1 cellular context compared by ENCODE assay signal in the genomic region with DNA sequence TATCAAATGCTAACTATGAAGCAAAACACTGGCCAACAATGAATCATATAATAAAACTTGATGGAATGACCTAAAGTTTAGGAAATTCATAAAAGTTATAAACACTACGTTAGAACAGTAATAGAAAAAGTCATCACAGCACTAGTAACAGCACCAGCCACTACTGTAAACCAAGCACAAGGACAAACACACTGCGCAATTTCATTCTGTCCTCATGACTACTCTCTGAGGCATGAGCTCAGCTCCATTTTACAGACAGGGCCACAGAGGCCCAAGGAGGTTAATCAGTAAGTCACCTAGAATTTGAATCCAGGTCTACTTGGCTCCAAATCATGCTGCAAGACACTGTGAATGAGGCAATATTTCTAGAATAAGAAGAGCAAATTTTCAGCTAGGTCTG.
TF ChIP-seq lines count a peak whose summit lies in the region.

No MANE protein-coding gene starts in this region.

TF ChIP-seq in HepG2, 621 proteins besides CTCF, POLR2A, EP300 and RAD21:
- peak; percentile 72 for TF ChIP-seq ZNF629 (CRISPR knock-in tag; conservative IDR thresholded peaks at IDR 0.05)
- TF ChIP-seq EEA1 (CRISPR knock-in tag; IDR thresholded peaks at IDR 0.05; ENCODE audit: borderline replicate concordance), result no peak
- no peak for TF ChIP-seq PHF5A (CRISPR knock-in tag; IDR thresholded peaks at IDR 0.05; ENCODE audit: low read depth, unreplicated experiment)
